27 cellular contexts compared by ENCODE assay signal in genomic region chr6:128204621-128205020, GRCh38.
DNase-seq lines count a peak whose midpoint lies in the region; TF ChIP-seq lines count a peak whose summit lies in the region.
"Had no signal": no experiment of that assay in that cellular context is flagged by ENCODE, and none has a peak within 500 bp of the region (broad histone marks: within the 10 kb centered on the region; RNA-seq: fewer than 3 reads in every experiment).

No MANE protein-coding gene starts in this region.

- peaks cover 38% of the 10 kb centered on the region for H3K4me1 ChIP-seq in PC-9 (replicated peaks; ENCODE audit: insufficient read depth)
- peaks cover 43% of the 10 kb centered on the region for H3K4me1 ChIP-seq in skeletal muscle satellite cell (ENCODE audit: control insufficient read depth, insufficient read depth, low read length)

- DNase-seq in NCI-H2171 treated with DMSO at 0.1 percent for 48 hours (lab: John Stamatoyannopoulos, UW) (peak; percentile 21), NCI-H2171 (lab: John Stamatoyannopoulos, UW) (no peak), PC-9 (peak; percentile 12 to 96), fibroblast of gingiva (ENCODE audit: low read depth) (peak; percentile 65), NCI-H2227 treated with DMSO at 0.1 percent for 48 hours (lab: John Stamatoyannopoulos, UW) (no peak), Ammon's horn (ENCODE audit: low spot score) (no peak)
- DNase-seq in activated CD4-positive, CD25-positive, alpha-beta regulatory T cell treated with anti-CD3 and anti-CD28 coated beads, Interleukin-2, amount 50 U/mL, for 72 hours = no peak
- DNase-seq: 8988T; activated CD4-positive, alpha-beta T cell treated with anti-CD3 and anti-CD28 coated beads for 1 hour; activated CD8-positive, alpha-beta memory T cell treated with anti-CD3 and anti-CD28 coated beads for 24 hours; activated T-cell treated with anti-CD3 and anti-CD28 coated beads, Interleukin-2, amount 50 U/mL, for 4 hours; C1 segment of cervical spinal cord; cortex of kidney; foreskin fibroblast; islet precursor cell; naive B cell; NCI-H1105; NCI-H2081 treated with DMSO at 0.1 percent for 48 hours; NCI-H524; occipital lobe; right cardiac atrium; stimulated activated CD4-positive, alpha-beta T cell treated with anti-CD3 and anti-CD28 coated beads, Interleukin-15, amount 100 ng/mL, for 24 hours; T1000 had no signal

- H3K4me3 ChIP-seq in PC-9 (no peak overlapping the region), skeletal muscle satellite cell (ENCODE audit: low read length) (no peak overlapping the region)
- H3K4me3 ChIP-seq: hepatocyte, lung had no signal

- H3K9me3 ChIP-seq in PC-9 (ENCODE audit: insufficient read depth, low read depth) (peaks cover 9% of the 10 kb centered on the region; the same call in 1 of the 2 replicates), skeletal muscle satellite cell (replicated peaks; ENCODE audit: low read length) (no peaks in the 10 kb centered on the region)

- H3K27me3 ChIP-seq in PC-9 (ENCODE audit: insufficient read depth, low read depth) = no peaks in the 10 kb centered on the region
- H3K27me3 ChIP-seq in skeletal muscle satellite cell (ENCODE audit: control insufficient read depth, insufficient read depth, low read length) = no peaks in the 10 kb centered on the region
- H3K27me3 ChIP-seq: hepatocyte had no signal

- H3K9ac ChIP-seq in skeletal muscle satellite cell (ENCODE audit: low read depth, low read length) = no peak overlapping the region

- no TSS peak for BruUV-seq in PC-9 (replicated peaks; lab: Mats Ljungman, UMichigan)

- no peaks in the 10 kb centered on the region; the same call in 1 of the 2 replicates for H3K79me2 ChIP-seq in PC-9 (ENCODE audit: low read depth)

- H3K9me2 ChIP-seq in PC-9 (ENCODE audit: insufficient read depth) = no peaks in the 10 kb centered on the region; the same call in 1 of the 2 replicates

- H3K4me2 ChIP-seq in PC-9 (peak overlapping the region; percentile 12), skeletal muscle satellite cell (ENCODE audit: low read length) (peak overlapping the region; percentile 1)
- H3K4me2 ChIP-seq: hepatocyte had no signal

- intact Hi-C loops in PC-9 (cut with micrococcal nuclease; ENCODE audit: unreplicated experiment) = no loop called here

- peaks cover 13% of the 10 kb centered on the region; the same call in 1 of the 2 replicates for H3F3A ChIP-seq in PC-9 (ENCODE audit: insufficient read depth, low read depth)

- H3K27ac ChIP-seq in PC-9 = no peak overlapping the region
- H3K27ac ChIP-seq: hepatocyte, RWPE1 had no signal

- H2AFZ ChIP-seq in PC-9 = no peak overlapping the region
- H2AFZ ChIP-seq: hepatocyte had no signal

- POLR2A ChIA-PET in PC-9 (lab: Charles Lee; ENCODE audit: unreplicated experiment) = no interaction called here

- H4K20me1 ChIP-seq in PC-9 (ENCODE audit: insufficient read depth) = no peaks in the 10 kb centered on the region; the same call in 1 of the 2 replicates

- no peaks in the 10 kb centered on the region for H3K36me3 ChIP-seq in PC-9 (ENCODE audit: low read depth)
- no peaks in the 10 kb centered on the region for H3K36me3 ChIP-seq in skeletal muscle satellite cell (ENCODE audit: insufficient read depth, low read length)

- TF ChIP-seq CTCF in PC-9 (conservative IDR thresholded peaks at IDR 0.05) = no peak

- CTCF ChIA-PET in PC-9 (lab: Charles Lee) = no interaction called here

Comparison
In these comparisons a context has a peak if more than half of its experiments do, and no peak if none do; other contexts are left out.
1. DNase-seq: peak in NCI-H2171 treated with DMSO at 0.1 percent for 48 hours (single experiment), PC-9 (2 of 2) and fibroblast of gingiva (single experiment); none in NCI-H2171 (single experiment), activated CD4-positive, CD25-positive, alpha-beta regulatory T cell treated with anti-CD3 and anti-CD28 coated beads, Interleukin-2, amount 50 U/mL, for 72 hours (single experiment), NCI-H2227 treated with DMSO at 0.1 percent for 48 hours (single experiment) and Ammon's horn (single experiment).